9 cellular contexts compared by ENCODE assay signal in the genomic region with DNA sequence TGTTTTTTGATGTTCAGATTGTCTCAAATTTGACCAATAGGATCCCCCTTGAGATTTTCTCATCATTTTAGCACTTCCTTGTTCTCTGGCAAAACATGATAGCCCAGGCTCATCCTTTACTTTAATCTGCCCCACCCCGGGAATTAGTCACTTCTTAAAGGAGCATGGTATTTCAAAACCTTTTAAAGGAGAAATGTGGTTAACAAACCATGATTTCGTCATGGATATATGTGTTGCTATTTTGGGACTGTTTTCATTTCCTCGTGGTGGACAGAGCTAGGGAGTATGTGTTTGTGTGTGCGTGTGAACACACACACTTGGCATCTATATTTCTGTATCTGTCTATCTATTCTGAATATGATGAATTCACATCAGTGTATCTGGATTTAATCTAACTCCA.
DNase-seq lines count a peak whose midpoint lies in the region; ATAC-seq and TF ChIP-seq lines count a peak whose summit lies in the region.
"Had no signal": no experiment of that assay in that cellular context is flagged by ENCODE, and none has a peak within 500 bp of the region (broad histone marks: within the 10 kb centered on the region; RNA-seq: fewer than 3 reads in every experiment).

No MANE protein-coding gene starts in this region.

- 28 to 61% methylated on average over 4 of the region's 4 CpGs for WGBS in transverse colon (ENCODE audit: low coverage in 1 of 2), 2 donors

- no peak overlapping the region for H3K4me3 Mint-ChIP-seq in dendritic cell treated with granulocyte-macrophage colony-stimulating factor and Interleukin-4, amounts not matched to agents 40 ng/mL and 50 ng/mL, for 4 days
- no peak overlapping the region for H3K4me3 Mint-ChIP-seq in osteocyte (ENCODE audit: unreplicated experiment)
- H3K4me3 Mint-ChIP-seq in naive thymus-derived CD8-positive, alpha-beta T cell, result no peak overlapping the region

- no peak for TF ChIP-seq EP300 in transverse colon (IDR thresholded peaks at IDR 0.05; ENCODE audit: low read depth)

- H3K4me3 ChIP-seq in transverse colon, result no peak overlapping the region
- H3K4me3 ChIP-seq: adrenal gland had no signal

- intact Hi-C loops in dendritic cell treated with granulocyte-macrophage colony-stimulating factor and Interleukin-4, amounts not matched to agents 40 ng/mL and 50 ng/mL, for 4 days (cut with micrococcal nuclease), result loop anchor here (2.0 kb wide), 1 partner anchor 14 kb away; no protein-coding TSS in a partner anchor
- intact Hi-C loops in transverse colon (cut with DNase I; ENCODE audit: low total_unique reads), result no loop called here

- H3K4me1 Mint-ChIP-seq in dendritic cell treated with granulocyte-macrophage colony-stimulating factor and Interleukin-4, amounts not matched to agents 40 ng/mL and 50 ng/mL, for 4 days (ENCODE audit: low read depth), result peaks cover 14% of the 10 kb centered on the region
- H3K4me1 Mint-ChIP-seq in osteocyte (ENCODE audit: unreplicated experiment), result peaks cover 23% of the 10 kb centered on the region
- H3K4me1 Mint-ChIP-seq in naive thymus-derived CD8-positive, alpha-beta T cell, result peaks cover 0 to 4% (median 0%) of the 10 kb centered on the region in 4 donors

- TF ChIP-seq POLR2A in transverse colon (IDR thresholded peaks at IDR 0.05), result no peak

- TF ChIP-seq CTCF in osteocyte (IDR thresholded peaks at IDR 0.05) (no peak), transverse colon (IDR thresholded peaks at IDR 0.05) (no peak)

- POLR2A ChIA-PET in naive thymus-derived CD8-positive, alpha-beta T cell (lab: Charles Lee), result no interaction called here

- peak overlapping the region; percentile 51 for H3K27ac Mint-ChIP-seq in dendritic cell treated with granulocyte-macrophage colony-stimulating factor and Interleukin-4, amounts not matched to agents 40 ng/mL and 50 ng/mL, for 4 days
- H3K27ac Mint-ChIP-seq in osteocyte (ENCODE audit: unreplicated experiment), result peak overlapping the region; percentile 84
- peak overlapping the region in 2 of 10 donors; percentile 33 to 55 for H3K27ac Mint-ChIP-seq in naive thymus-derived CD8-positive, alpha-beta T cell

- H3K36me3 Mint-ChIP-seq in dendritic cell treated with granulocyte-macrophage colony-stimulating factor and Interleukin-4, amounts not matched to agents 40 ng/mL and 50 ng/mL, for 4 days (ENCODE audit: low read depth), result peaks cover 77% of the 10 kb centered on the region
- peaks cover 45% of the 10 kb centered on the region for H3K36me3 Mint-ChIP-seq in osteocyte (ENCODE audit: unreplicated experiment)
- peaks cover 4 to 86% (median 19%) of the 10 kb centered on the region in 3 donors for H3K36me3 Mint-ChIP-seq in naive thymus-derived CD8-positive, alpha-beta T cell

- no peaks in the 10 kb centered on the region for H3K27me3 Mint-ChIP-seq in dendritic cell treated with granulocyte-macrophage colony-stimulating factor and Interleukin-4, amounts not matched to agents 40 ng/mL and 50 ng/mL, for 4 days
- no peaks in the 10 kb centered on the region for H3K27me3 Mint-ChIP-seq in osteocyte (ENCODE audit: unreplicated experiment)
- no peaks in the 10 kb centered on the region for H3K27me3 Mint-ChIP-seq in naive thymus-derived CD8-positive, alpha-beta T cell

- H3K36me3 ChIP-seq in transverse colon, result peaks cover 0 to 83% (median 23%) of the 10 kb centered on the region in 4 donors

- in situ Hi-C loops in transverse colon (cut with MboI; ENCODE audit: low pct_ligation_motif_present in 1 of 4, low pct_unique_long_range_greater_than_20kb in 1 of 4, low sequenced_read_pairs in 3 of 4), result no loop called here

- H3K27ac ChIP-seq in transverse colon, result no peak overlapping the region
- H3K27ac ChIP-seq: adrenal gland had no signal

- ATAC-seq in naive thymus-derived CD8-positive, alpha-beta T cell, result no peak

- no peaks in the 10 kb centered on the region for H3K27me3 ChIP-seq in transverse colon
- H3K27me3 ChIP-seq: adrenal gland had no signal

- H3K9me3 Mint-ChIP-seq in dendritic cell treated with granulocyte-macrophage colony-stimulating factor and Interleukin-4, amounts not matched to agents 40 ng/mL and 50 ng/mL, for 4 days, result no peaks in the 10 kb centered on the region
- H3K9me3 Mint-ChIP-seq in osteocyte (ENCODE audit: unreplicated experiment), result no peaks in the 10 kb centered on the region
- H3K9me3 Mint-ChIP-seq in naive thymus-derived CD8-positive, alpha-beta T cell, result no peaks in the 10 kb centered on the region

- peak; percentile 83 for DNase-seq in GM03348 (ENCODE audit: low spot score)
- peak; percentile 83 for DNase-seq in OCI-M1 (lab: John Stamatoyannopoulos, UW)
- no peak for DNase-seq in osteocyte (ENCODE audit: extremely low spot score, unreplicated experiment)
- DNase-seq in transverse colon, result no peak
- no peak for DNase-seq in NK-92 (lab: John Stamatoyannopoulos, UW; ENCODE audit: unreplicated experiment)
- no peak for DNase-seq in stimulated activated CD4-positive, alpha-beta T cell treated with anti-CD3 and anti-CD28 coated beads, Interleukin-4, amount 100 ng/mL, for 24 hours
- no peak for DNase-seq in naive thymus-derived CD8-positive, alpha-beta T cell

- H3K9me3 ChIP-seq in transverse colon, result no peaks in the 10 kb centered on the region
- H3K9me3 ChIP-seq: adrenal gland had no signal

- peaks cover 0 to 7% (median 0%) of the 10 kb centered on the region in 4 donors for H3K4me1 ChIP-seq in transverse colon

Comparison
In these comparisons a context has a peak if more than half of its experiments do, and no peak if none do; other contexts are left out.
1. DNase-seq: peak in GM03348 (single experiment) and OCI-M1 (single experiment); none in osteocyte (single experiment), transverse colon (single experiment), NK-92 (single experiment), stimulated activated CD4-positive, alpha-beta T cell treated with anti-CD3 and anti-CD28 coated beads, Interleukin-4, amount 100 ng/mL, for 24 hours (single experiment) and naive thymus-derived CD8-positive, alpha-beta T cell (0 of 10).